8 cellular contexts compared by ENCODE assay signal in genomic region chr22:40637181-40638150, GRCh38. TPM values are rescaled to one million over a fixed set of nuclear protein-coding genes. Genes with fewer than 3 reads are reported as not detected.
DNase-seq lines count a peak whose midpoint lies in the region; ATAC-seq and TF ChIP-seq lines count a peak whose summit lies in the region.

No MANE protein-coding gene starts in this region.

- no peaks in the 10 kb centered on the region for H3K36me3 ChIP-seq in ectodermal cell (ENCODE audit: control insufficient read depth, insufficient read depth, low read length)
- peaks cover 6% of the 10 kb centered on the region for H3K36me3 ChIP-seq in mucosa of descending colon (ENCODE audit: low read depth)

- DNase-seq in NCI-H146 (lab: John Stamatoyannopoulos, UW) (peak; percentile 26), NCI-H146 treated with DMSO at 0.1 percent for 48 hours (lab: John Stamatoyannopoulos, UW; ENCODE audit: unreplicated experiment) (no peak), KBM-7 (peak; percentile 78), mucosa of descending colon (peak in 2 of 3 donors; percentile 31 to 41), NCI-H2107 treated with DMSO at 0.1 percent for 48 hours (lab: John Stamatoyannopoulos, UW; ENCODE audit: unreplicated experiment) (no peak)
- DNase-seq in activated CD4-positive, alpha-beta T cell treated with anti-CD3 and anti-CD28 coated beads for 24 hours (ENCODE audit: low read depth in 2 of 2): peak; percentile 36 to 66
- peak; percentile 42 to 47 for DNase-seq in stimulated activated CD8-positive, alpha-beta memory T cell treated with anti-CD3 and anti-CD28 coated beads, Interleukin-7, amount 100 ng/mL, for 4 hours (ENCODE audit: low read depth in 2 of 2)

- in situ Hi-C loops in KBM-7 (cut with MboI; ENCODE audit: low pct_unique_long_range_greater_than_20kb, low sequenced_read_pairs): no loop called here

- no peaks in the 10 kb centered on the region for H3K27me3 ChIP-seq in ectodermal cell (ENCODE audit: control insufficient read depth, insufficient read depth, low read length, poor library complexity, severe bottlenecking)

- 51% methylated on average over 46 of the region's 46 CpGs for WGBS in ectodermal cell, 2 experiments

- H3K4me1 ChIP-seq in ectodermal cell (ENCODE audit: control insufficient read depth, insufficient read depth, low read length) (peaks cover 9% of the 10 kb centered on the region), mucosa of descending colon (ENCODE audit: low read depth) (peaks cover 4% of the 10 kb centered on the region)

- H3K27ac ChIP-seq in ectodermal cell (ENCODE audit: insufficient read depth, low read depth, low read length, poor library complexity, severe bottlenecking): no peak overlapping the region

- no peak for TF ChIP-seq CTCF in mucosa of descending colon (IDR thresholded peaks at IDR 0.05)

- peak overlapping the region; percentile 90 for H3K4me3 ChIP-seq in ectodermal cell (ENCODE audit: insufficient read depth, low read depth, low read length)
- H3K4me3 ChIP-seq in mucosa of descending colon: peak overlapping the region; percentile 51

- ATAC-seq in mucosa of descending colon: peak; percentile 27

- intact Hi-C loops in mucosa of descending colon (cut with DNase I, micrococcal nuclease): no loop called here

- H3K9me3 ChIP-seq in ectodermal cell (ENCODE audit: control insufficient read depth, low read length) (no peaks in the 10 kb centered on the region), mucosa of descending colon (no peaks in the 10 kb centered on the region)

RNA-seq across cellular contexts. Expression of gene MRTFA, which starts 0.9 kb away (rescaled TPM):
- 41.5 TPM for polyA plus RNA-seq in ectodermal cell (2013, experiment 1 of 4)
- 39.3 TPM for polyA plus RNA-seq in ectodermal cell (2013, experiment 2 of 4)
- 28.7 TPM for polyA plus RNA-seq in ectodermal cell (2013, experiment 3 of 4)
- polyA plus RNA-seq in ectodermal cell (2013, experiment 4 of 4): 32.8 TPM
- total RNA-seq in mucosa of descending colon: 10 to 100 TPM; 32.4 to 45.3 (median 35.0) TPM

RNA-seq across cellular contexts. Expression of gene MCHR1, which starts 41.8 kb away (rescaled TPM):
- 1.3 TPM for polyA plus RNA-seq in ectodermal cell (2013, experiment 1 of 4)
- polyA plus RNA-seq in ectodermal cell (2013, experiment 2 of 4): 1.2 TPM
- 1.2 TPM for polyA plus RNA-seq in ectodermal cell (2013, experiment 3 of 4)
- 2.4 TPM for polyA plus RNA-seq in ectodermal cell (2013, experiment 4 of 4)
- under 1 TPM in 1 of 3 donors, not detected in 2; 0.41 TPM for total RNA-seq in mucosa of descending colon

Comparison
In these comparisons a context has a peak if more than half of its experiments do, and no peak if none do; other contexts are left out.
1. DNase-seq: peak in NCI-H146 (single experiment), KBM-7 (single experiment), activated CD4-positive, alpha-beta T cell treated with anti-CD3 and anti-CD28 coated beads for 24 hours (2 of 2), mucosa of descending colon (2 of 3) and stimulated activated CD8-positive, alpha-beta memory T cell treated with anti-CD3 and anti-CD28 coated beads, Interleukin-7, amount 100 ng/mL, for 4 hours (2 of 2); none in NCI-H146 treated with DMSO at 0.1 percent for 48 hours (single experiment) and NCI-H2107 treated with DMSO at 0.1 percent for 48 hours (single experiment).